In the genomic region with DNA sequence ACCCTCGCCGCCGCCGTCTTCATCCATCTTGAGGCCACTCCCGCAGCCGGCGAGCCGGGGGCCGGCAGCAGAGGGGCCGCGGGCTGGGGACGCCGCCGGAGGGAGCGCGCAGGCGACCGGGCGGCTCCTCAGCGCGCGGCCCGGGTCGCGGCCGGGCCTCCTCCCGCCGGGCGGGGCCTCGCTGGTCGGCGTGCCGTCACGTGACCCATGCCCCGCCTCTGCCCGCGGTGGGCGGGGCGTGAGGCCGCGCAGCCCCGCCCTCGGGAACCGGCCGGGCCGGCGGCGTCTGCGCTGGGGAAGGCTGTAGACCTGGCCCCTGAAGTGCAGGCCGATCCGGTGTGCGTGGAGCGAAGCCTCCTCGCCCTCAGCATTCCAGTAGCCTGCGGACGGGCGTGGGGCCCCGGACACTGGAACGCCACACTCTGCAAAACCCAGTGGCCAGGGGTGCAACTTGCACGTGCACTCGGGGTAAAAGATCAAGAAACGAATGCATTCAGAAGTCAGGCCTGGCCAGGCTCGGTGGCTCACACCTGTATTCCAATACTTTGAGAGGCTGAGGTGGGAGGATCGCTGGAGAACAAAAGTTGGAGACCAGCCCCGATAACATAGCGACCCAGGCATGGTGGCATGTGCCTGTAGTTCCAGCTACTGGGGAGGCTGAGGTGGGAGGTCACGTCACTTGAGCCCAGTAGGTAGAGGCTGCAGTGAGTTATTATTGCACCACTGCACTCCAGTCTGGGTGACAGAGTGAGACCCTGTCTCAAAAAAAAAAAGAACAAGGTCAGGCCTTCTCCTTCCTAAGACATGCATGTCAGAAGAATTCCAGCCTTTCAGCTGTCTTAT, we compare ENCODE assay signal across 8 cellular contexts. TPM values are rescaled to one million over a fixed set of nuclear protein-coding genes. Genes with fewer than 3 reads are reported as not detected.
DNase-seq lines count a peak whose midpoint lies in the region; ATAC-seq and TF ChIP-seq lines count a peak whose summit lies in the region.

A gene with protein sequence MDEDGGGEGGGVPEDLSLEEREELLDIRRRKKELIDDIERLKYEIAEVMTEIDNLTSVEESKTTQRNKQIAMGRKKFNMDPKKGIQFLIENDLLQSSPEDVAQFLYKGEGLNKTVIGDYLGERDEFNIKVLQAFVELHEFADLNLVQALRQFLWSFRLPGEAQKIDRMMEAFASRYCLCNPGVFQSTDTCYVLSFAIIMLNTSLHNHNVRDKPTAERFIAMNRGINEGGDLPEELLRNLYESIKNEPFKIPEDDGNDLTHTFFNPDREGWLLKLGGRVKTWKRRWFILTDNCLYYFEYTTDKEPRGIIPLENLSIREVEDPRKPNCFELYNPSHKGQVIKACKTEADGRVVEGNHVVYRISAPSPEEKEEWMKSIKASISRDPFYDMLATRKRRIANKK (minus strand): TSS at position 144 of the 843 bp plus-strand sequence. CDS start 117 bp downstream, at position 27.

- no peak for TF ChIP-seq CTCF in kidney epithelial cell (IDR thresholded peaks at IDR 0.05; ENCODE audit: insufficient read depth, low read length, poor library complexity, severe bottlenecking)

- peak within 1 kb of the TSS; percentile 80 for H3K4me3 ChIP-seq in kidney epithelial cell (ENCODE audit: low read depth, low read length)

- no peaks in the 10 kb centered on the region for H3K27me3 ChIP-seq in kidney epithelial cell (ENCODE audit: control insufficient read depth, insufficient read depth, low read length)

- DNase-seq in SIG-M5 treated with dmso at 0.1 percent for 504 hours (lab: John Stamatoyannopoulos, UW; ENCODE audit: unreplicated experiment) (peak; percentile 34), SIG-M5 (lab: John Stamatoyannopoulos, UW) (no peak), NCI-H2171 treated with DMSO at 0.1 percent for 48 hours (lab: John Stamatoyannopoulos, UW) (peak; percentile 52), cerebellar cortex (ENCODE audit: low spot score) (peak; percentile 81), kidney epithelial cell (ENCODE audit: low read depth) (no peak)
- peak; percentile 66 to 77 for DNase-seq in stimulated activated CD4-positive, alpha-beta T cell treated with anti-CD3 and anti-CD28 coated beads, Interleukin-15, amount 100 ng/mL, for 1 hour (ENCODE audit: low read depth in 1 of 2, low spot score in 1 of 2)

- no peaks in the 10 kb centered on the region for H3K36me3 ChIP-seq in kidney epithelial cell (ENCODE audit: control insufficient read depth, insufficient read depth, low read length)

- ATAC-seq in HG02885 (IDR thresholded peaks at IDR 0.05; ENCODE audit: poor library complexity, unreplicated experiment), result peak; percentile 85
- ATAC-seq in activated CD4-positive, CD25-positive, alpha-beta regulatory T cell treated with anti-CD3 and anti-CD28 coated beads, Interleukin-2, amount 50 U/mL, for 24 hours, result peak; percentile 90 to 92

RNA-seq across cellular contexts. Expression of the gene that starts here (rescaled TPM):
- total RNA-seq in kidney epithelial cell, result 24.9 and 44.8 TPM in 2 replicates

Comparison
In these comparisons a context has a peak if more than half of its experiments do, and no peak if none do; other contexts are left out.
1. DNase-seq: peak in SIG-M5 treated with dmso at 0.1 percent for 504 hours (single experiment), NCI-H2171 treated with DMSO at 0.1 percent for 48 hours (single experiment), cerebellar cortex (single experiment) and stimulated activated CD4-positive, alpha-beta T cell treated with anti-CD3 and anti-CD28 coated beads, Interleukin-15, amount 100 ng/mL, for 1 hour (2 of 2); none in SIG-M5 (single experiment) and kidney epithelial cell (single experiment).